ENCODE assay signal across 12 cellular contexts in genomic region chr18:44852818-44853217, GRCh38.
DNase-seq lines count a peak whose midpoint lies in the region; ATAC-seq and TF ChIP-seq lines count a peak whose summit lies in the region.
"Had no signal": no experiment of that assay in that cellular context is flagged by ENCODE, and none has a peak within 500 bp of the region (broad histone marks: within the 10 kb centered on the region; RNA-seq: fewer than 3 reads in every experiment).

No MANE protein-coding gene starts in this region.

- peaks cover 2% of the 10 kb centered on the region for H3K9me3 Mint-ChIP-seq in glutamatergic neuron (ENCODE audit: unreplicated experiment)
- peaks cover 6 to 8% of the 10 kb centered on the region in 2 donors for H3K9me3 Mint-ChIP-seq in stimulated activated naive B cell treated with anti-CD40 and anti-IgM and Interleukin-4, amounts not matched to agents 10 μg/mL and 1 μg/mL and 100 μg/mL, for 72 hours
- H3K9me3 Mint-ChIP-seq: naive thymus-derived CD8-positive, alpha-beta T cell had no signal

- peak overlapping the region; percentile 43 for H3K4me3 Mint-ChIP-seq in glutamatergic neuron (ENCODE audit: unreplicated experiment)
- peak overlapping the region; percentile 3 to 55 for H3K4me3 Mint-ChIP-seq in stimulated activated naive B cell treated with anti-CD40 and anti-IgM and Interleukin-4, amounts not matched to agents 10 μg/mL and 1 μg/mL and 100 μg/mL, for 72 hours
- H3K4me3 Mint-ChIP-seq: naive thymus-derived CD8-positive, alpha-beta T cell had no signal

- DNase-seq in NCI-H446 treated with DMSO at 0.1 percent for 48 hours (lab: John Stamatoyannopoulos, UW) (peak; percentile 26), NCI-H446 (lab: John Stamatoyannopoulos, UW) (no peak), NCI-H510A (lab: John Stamatoyannopoulos, UW) (peak; percentile 23), glutamatergic neuron (no peak), GM10266 (ENCODE audit: extremely low spot score) (no peak)
- DNase-seq in stimulated activated naive B cell treated with anti-CD40 and anti-IgM and Interleukin-4, amounts not matched to agents 10 μg/mL and 1 μg/mL and 100 μg/mL, for 72 hours, result no peak
- DNase-seq: cortex of kidney; islet precursor cell; naive thymus-derived CD8-positive, alpha-beta T cell; upper lobe of left lung had no signal

- peak; percentile 21 to 36 for ATAC-seq in stimulated activated naive B cell treated with anti-CD40 and anti-IgM and Interleukin-4, amounts not matched to agents 10 μg/mL and 1 μg/mL and 100 μg/mL, for 72 hours (replicated peaks)
- ATAC-seq in GM18517 (IDR thresholded peaks at IDR 0.05; ENCODE audit: unreplicated experiment) (no peak), GM19351 (IDR thresholded peaks at IDR 0.05; ENCODE audit: unreplicated experiment) (no peak)
- ATAC-seq: naive thymus-derived CD8-positive, alpha-beta T cell had no signal

- no peaks in the 10 kb centered on the region for H3K27me3 Mint-ChIP-seq in glutamatergic neuron (ENCODE audit: unreplicated experiment)
- no peaks in the 10 kb centered on the region for H3K27me3 Mint-ChIP-seq in stimulated activated naive B cell treated with anti-CD40 and anti-IgM and Interleukin-4, amounts not matched to agents 10 μg/mL and 1 μg/mL and 100 μg/mL, for 72 hours

- H3K4me1 Mint-ChIP-seq in glutamatergic neuron (ENCODE audit: low read depth, unreplicated experiment), result peaks cover 46% of the 10 kb centered on the region
- peaks cover 73 to 97% of the 10 kb centered on the region in 2 donors for H3K4me1 Mint-ChIP-seq in stimulated activated naive B cell treated with anti-CD40 and anti-IgM and Interleukin-4, amounts not matched to agents 10 μg/mL and 1 μg/mL and 100 μg/mL, for 72 hours

- H3K27ac Mint-ChIP-seq in glutamatergic neuron (ENCODE audit: unreplicated experiment), result peak overlapping the region; percentile 71
- H3K27ac Mint-ChIP-seq in stimulated activated naive B cell treated with anti-CD40 and anti-IgM and Interleukin-4, amounts not matched to agents 10 μg/mL and 1 μg/mL and 100 μg/mL, for 72 hours, result peak overlapping the region; percentile 81
- H3K27ac Mint-ChIP-seq: naive thymus-derived CD8-positive, alpha-beta T cell had no signal

- no peak for TF ChIP-seq CTCF in glutamatergic neuron (IDR thresholded peaks at IDR 0.05; ENCODE audit: partially characterized antibody, unreplicated experiment)
- no peak for TF ChIP-seq CTCF in GM10266 (IDR thresholded peaks at IDR 0.05; ENCODE audit: control insufficient read depth, insufficient read depth, low read depth, missing control alignments)

- H3K36me3 Mint-ChIP-seq in glutamatergic neuron (ENCODE audit: unreplicated experiment), result no peaks in the 10 kb centered on the region
- peaks cover 79 to 93% of the 10 kb centered on the region in 2 donors for H3K36me3 Mint-ChIP-seq in stimulated activated naive B cell treated with anti-CD40 and anti-IgM and Interleukin-4, amounts not matched to agents 10 μg/mL and 1 μg/mL and 100 μg/mL, for 72 hours
- H3K36me3 Mint-ChIP-seq: naive thymus-derived CD8-positive, alpha-beta T cell had no signal

Comparison
In these comparisons a context has a peak if more than half of its experiments do, and no peak if none do; other contexts are left out.
1. DNase-seq: peak in NCI-H446 treated with DMSO at 0.1 percent for 48 hours (single experiment) and NCI-H510A (single experiment); none in NCI-H446 (0 of 2), glutamatergic neuron (single experiment), stimulated activated naive B cell treated with anti-CD40 and anti-IgM and Interleukin-4, amounts not matched to agents 10 μg/mL and 1 μg/mL and 100 μg/mL, for 72 hours (single experiment) and GM10266 (single experiment).
2. ATAC-seq: peak in stimulated activated naive B cell treated with anti-CD40 and anti-IgM and Interleukin-4, amounts not matched to agents 10 μg/mL and 1 μg/mL and 100 μg/mL, for 72 hours (2 of 2); none in GM18517 (single experiment) and GM19351 (single experiment).